In the genomic region with DNA sequence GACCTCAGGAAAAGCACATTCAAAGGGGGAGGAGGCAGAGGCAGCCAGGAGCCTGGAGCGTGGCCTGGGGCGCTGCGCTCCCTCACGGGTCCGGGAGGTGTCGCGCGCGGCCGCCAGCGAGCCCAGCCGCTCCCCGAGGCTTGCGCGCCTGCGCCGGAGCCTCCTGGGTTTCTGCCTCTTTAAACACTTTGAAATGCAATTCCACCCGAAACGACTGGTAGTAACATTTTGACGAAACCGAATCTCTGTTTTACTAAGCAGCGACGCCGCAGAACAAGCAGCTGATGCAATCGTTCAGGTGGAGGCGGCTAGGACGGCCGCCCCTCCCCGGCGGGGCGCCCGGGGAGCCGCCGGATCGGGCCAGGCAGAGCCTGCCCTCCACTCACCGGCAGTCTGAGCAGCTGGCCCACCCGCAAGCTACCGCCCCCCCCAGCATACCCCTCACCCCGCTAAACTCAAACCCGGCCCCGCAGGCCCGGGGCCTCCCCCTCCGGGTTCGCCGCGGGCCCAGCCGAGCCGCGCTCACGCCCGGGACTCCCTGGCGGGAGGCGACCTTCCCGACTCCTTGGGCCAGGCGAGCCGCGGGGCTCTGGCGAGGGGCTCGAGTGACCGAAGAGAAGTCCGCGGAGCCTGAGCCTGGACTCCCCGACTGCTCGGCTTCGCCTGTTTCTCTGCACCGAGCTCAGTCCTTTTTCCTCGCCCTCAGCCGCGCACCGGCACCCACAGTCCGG, we compare ENCODE assay signal across 8 cellular contexts. TPM values are rescaled to one million over a fixed set of nuclear protein-coding genes. Genes with fewer than 3 reads are reported as not detected.
A peak's percentile ranks its signal among the peaks of the same experiment; 100 is the strongest.
DNase-seq lines count a peak whose midpoint lies in the region; ATAC-seq, FAIRE-seq and TF ChIP-seq lines count a peak whose summit lies in the region.

No MANE protein-coding gene starts in this region.

- no peak for FAIRE-seq in RCC 7860 (lab: Jason Lieb, UNC)

- peak overlapping the region in 1 of 7 donors; percentile 57 for H3K27ac Mint-ChIP-seq in CD4-positive, alpha-beta memory T cell

- H3K4me1 Mint-ChIP-seq in CD4-positive, alpha-beta memory T cell, result peaks cover 23 to 47% (median 35%) of the 10 kb centered on the region in 4 donors

- peak; percentile 95 for ATAC-seq in GM19452 (IDR thresholded peaks at IDR 0.05; ENCODE audit: unreplicated experiment)
- peak; percentile 94 for ATAC-seq in HG03565 (IDR thresholded peaks at IDR 0.05; ENCODE audit: unreplicated experiment)

- POLR2A ChIA-PET in CD4-positive, alpha-beta memory T cell (lab: Charles Lee; ENCODE audit: partially characterized antibody), result interaction anchor here (1.2 to 1.5 kb wide), 3 partner anchors 437 to 590 kb away, joined by 3 to 4 read pairs (median 4); partner anchors contain the start of gene MPP7

- H3K4me3 ChIP-seq in CD4-positive, alpha-beta memory T cell (ENCODE audit: low read length in 2 of 2), result peak overlapping the region; percentile 22 to 68
- H3K4me3 ChIP-seq in neutrophil (ENCODE audit: low read depth in 1 of 2, low read length in 1 of 2), result peak overlapping the region; percentile 67 to 74

- peaks cover 45 to 48% of the 10 kb centered on the region in 2 donors for H3K27me3 Mint-ChIP-seq in CD4-positive, alpha-beta memory T cell

- peaks cover 0 to 3% (median 0%) of the 10 kb centered on the region in 8 donors for H3K9me3 Mint-ChIP-seq in CD4-positive, alpha-beta memory T cell

- intact Hi-C loops in CD4-positive, alpha-beta memory T cell (cut with micrococcal nuclease), result loop anchor here (1.0 to 5.0 kb wide), 5 partner anchors 437 to 865 kb away; no protein-coding TSS in a partner anchor

- H3K36me3 Mint-ChIP-seq in CD4-positive, alpha-beta memory T cell, result peaks cover 0 to 6% of the 10 kb centered on the region in 2 donors

- peak; percentile 77 to 82 (median 80) for DNase-seq in CD4-positive, alpha-beta memory T cell
- DNase-seq in RCC 7860 (ENCODE audit: low spot score) (peak; percentile 41), germinal center (ENCODE audit: low spot score) (peak; percentile 74), stromal cell of bone marrow (ENCODE audit: low read depth) (peak; percentile 82)
- peak; percentile 66 for DNase-seq in activated gamma-delta T cell treated with anti-CD3 and anti-CD28 coated beads, Interleukin-2, amount 50 U/mL, for 16 hours (ENCODE audit: low read depth)

- peak overlapping the region; percentile 82 to 96 (median 89) for H3K4me3 Mint-ChIP-seq in CD4-positive, alpha-beta memory T cell

- CTCF ChIA-PET in CD4-positive, alpha-beta memory T cell (lab: Charles Lee; ENCODE audit: partially characterized antibody), result interaction anchor here (0.7 to 3.6 kb wide), 15 partner anchors 9 to 651 kb away, joined by 3 to 25 read pairs (median 4); no protein-coding TSS in a partner anchor

- TF ChIP-seq CTCF in neutrophil (IDR thresholded peaks at IDR 0.05), result no peak

- no peaks in the 10 kb centered on the region for H3K9me3 ChIP-seq in CD4-positive, alpha-beta memory T cell (ENCODE audit: control insufficient read depth in 1 of 2, low read length in 2 of 2)
- H3K9me3 ChIP-seq in neutrophil, result no peaks in the 10 kb centered on the region

- no peak overlapping the region for H3K27ac ChIP-seq in CD4-positive, alpha-beta memory T cell (ENCODE audit: low read depth, low read length)
- no peak overlapping the region for H3K27ac ChIP-seq in neutrophil

- peaks cover 56% of the 10 kb centered on the region for H3K4me1 ChIP-seq in CD4-positive, alpha-beta memory T cell (ENCODE audit: insufficient read depth, low read length)
- peaks cover 55 to 62% of the 10 kb centered on the region in 2 experiments for H3K4me1 ChIP-seq in neutrophil (ENCODE audit: control insufficient read depth in 1 of 2, insufficient read depth in 1 of 2, low read depth in 1 of 2, low read length in 1 of 2)

- H3K36me3 ChIP-seq in CD4-positive, alpha-beta memory T cell (ENCODE audit: insufficient read depth, low read length), result no peaks in the 10 kb centered on the region
- H3K36me3 ChIP-seq in neutrophil, result no peaks in the 10 kb centered on the region

- peaks cover 51% of the 10 kb centered on the region for H3K27me3 ChIP-seq in CD4-positive, alpha-beta memory T cell (ENCODE audit: insufficient read depth, low read length)
- peaks cover 87% of the 10 kb centered on the region for H3K27me3 ChIP-seq in neutrophil

RNA-seq across cellular contexts. Expression of gene MKX, which starts 3.3 kb away (rescaled TPM):
- total RNA-seq in CD4-positive, alpha-beta memory T cell, result not detected
- not detected for polyA plus RNA-seq in CD4-positive, alpha-beta memory T cell
